22 cellular contexts compared by ENCODE assay signal in the genomic region with DNA sequence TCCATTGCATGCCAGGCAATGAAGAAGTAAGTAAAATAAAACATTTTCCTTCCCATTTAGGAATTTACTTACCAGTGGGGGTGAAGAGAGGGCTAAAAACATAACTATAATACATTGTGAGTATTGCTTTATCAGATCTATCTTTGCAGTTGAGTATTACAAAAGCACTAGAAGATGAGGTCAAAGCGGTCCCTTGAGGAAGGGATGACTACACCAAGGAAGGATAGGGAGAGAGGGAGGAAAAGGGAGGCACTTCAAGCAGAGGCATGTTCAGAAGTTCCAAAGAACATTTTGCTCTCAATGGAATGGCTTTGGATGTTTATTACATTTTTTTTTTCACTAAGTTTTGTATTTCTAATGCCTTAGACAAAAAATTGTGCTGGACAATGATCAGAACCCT.
"Had no signal": no experiment of that assay in that cellular context is flagged by ENCODE, and none has a peak within 500 bp of the region (broad histone marks: within the 10 kb centered on the region; RNA-seq: fewer than 3 reads in every experiment).

No MANE protein-coding gene starts in this region.

- H3K27ac ChIP-seq: ascending aorta, coronary artery, foreskin keratinocyte, lower lobe of right lung, right atrium auricular region, SJCRH30, skin epidermis, testis, VCaP had no signal

- H3K27ac Mint-ChIP-seq: nephron progenitor cell; T-helper 1 cell treated with Interleukin-12 subunit alpha and Interleukin-12 subunit beta and Interleukin-4 antibody, amounts not matched to agents 30 μg/mL and 1 μg/mL, for 36 hours; type B pancreatic cell had no signal

- H3K9me3 ChIP-seq: ascending aorta, lower lobe of right lung, right atrium auricular region, SJCRH30, testis had no signal

- H3K4me3 Mint-ChIP-seq: nephron progenitor cell; stimulated activated memory B cell treated with anti-CD40 and anti-IgM and Interleukin-4, amounts not matched to agents 10 μg/mL and 1 μg/mL and 100 μg/mL, for 72 hours; T-helper 1 cell treated with Interleukin-12 subunit alpha and Interleukin-12 subunit beta and Interleukin-4 antibody, amounts not matched to agents 30 μg/mL and 1 μg/mL, for 36 hours; type B pancreatic cell had no signal

- H3K27me3 ChIP-seq: ascending aorta, foreskin keratinocyte, right atrium auricular region, SJCRH30, testis had no signal

- H3K9me3 Mint-ChIP-seq: nephron progenitor cell; stimulated activated memory B cell treated with anti-CD40 and anti-IgM and Interleukin-4, amounts not matched to agents 10 μg/mL and 1 μg/mL and 100 μg/mL, for 72 hours; T-helper 1 cell treated with Interleukin-12 subunit alpha and Interleukin-12 subunit beta and Interleukin-4 antibody, amounts not matched to agents 30 μg/mL and 1 μg/mL, for 36 hours; type B pancreatic cell had no signal

- H3K27me3 Mint-ChIP-seq: stimulated activated memory B cell treated with anti-CD40 and anti-IgM and Interleukin-4, amounts not matched to agents 10 μg/mL and 1 μg/mL and 100 μg/mL, for 72 hours; type B pancreatic cell had no signal

- H3K4me1 ChIP-seq: ascending aorta, foreskin keratinocyte, SJCRH30, testis had no signal

- ATAC-seq: esophagus mucosa; foreskin keratinocyte; stimulated activated memory B cell treated with anti-CD40 and anti-IgM and Interleukin-4, amounts not matched to agents 10 μg/mL and 1 μg/mL and 100 μg/mL, for 72 hours had no signal

- DNase-seq: activated CD4-positive, alpha-beta T cell treated with anti-CD3 and anti-CD28 coated beads, Interleukin-2, amount 50 U/mL, for 4 hours; activated CD4-positive, CD25-positive, alpha-beta regulatory T cell treated with anti-CD3 and anti-CD28 coated beads, Interleukin-2, amount 50 U/mL, for 72 hours; activated gamma-delta T cell treated with Interleukin-2 at 50 U/mL for 16 hours; activated T-cell treated with anti-CD3 and anti-CD28 coated beads, Interleukin-2, amount 50 U/mL, for 1 hour; glutamatergic neuron; hypothalamus; lower lobe of right lung; nephron progenitor cell; SJCRH30; stimulated activated CD4-positive, alpha-beta T cell treated with anti-CD3 and anti-CD28 coated beads, Interleukin-15, amount 100 ng/mL, for 24 hours; stimulated activated CD4-positive, alpha-beta T cell treated with anti-CD3 and anti-CD28 coated beads, Interleukin-4, amount 100 ng/mL, for 24 hours; testis had no signal

- H3K4me3 ChIP-seq: ascending aorta, coronary artery, lower lobe of right lung, right atrium auricular region, SJCRH30, skin epidermis, testis had no signal

- H3K4me1 Mint-ChIP-seq: nephron progenitor cell had no signal
